In the genomic region with DNA sequence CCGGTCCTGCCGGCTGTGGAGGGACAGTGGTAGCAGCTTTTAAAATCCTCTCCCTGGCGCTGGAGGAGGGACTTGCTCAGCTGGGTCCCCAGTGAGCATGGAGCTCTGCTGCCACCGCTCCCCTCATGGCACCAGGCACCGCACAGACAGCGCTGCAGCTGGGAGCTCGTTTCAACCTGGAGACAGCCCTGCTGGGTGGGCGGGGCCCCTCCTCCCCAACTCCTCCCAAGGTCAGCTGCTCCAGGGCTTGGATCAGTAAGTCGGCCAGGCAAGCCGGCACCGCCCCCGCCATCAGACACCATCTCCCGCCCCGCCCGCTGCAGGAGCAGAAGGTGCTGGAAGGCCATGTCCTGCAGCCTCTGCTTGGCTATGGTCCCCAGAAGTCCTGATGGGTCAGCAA, we compare ENCODE assay signal across 7 cellular contexts. TPM values are rescaled to one million over a fixed set of nuclear protein-coding genes. Genes with fewer than 3 reads are reported as not detected.
DNase-seq lines count a peak whose midpoint lies in the region; ATAC-seq, FAIRE-seq and TF ChIP-seq lines count a peak whose summit lies in the region.

No MANE protein-coding gene starts in this region.

- in situ Hi-C loops in HAP-1 (cut with MboI; ENCODE audit: low sequenced_read_pairs) (no loop called here), HepG2 (cut with HindIII; ENCODE audit: extremely low pct_ligation_motif_present, low pct_unique_long_range_greater_than_20kb) (no loop called here)

- POLR2A ChIA-PET in HepG2 (lab: Yijun Ruan, JAX): no interaction called here

- ATAC-seq in HepG2: peak; percentile 83
- ATAC-seq in GM18873 (IDR thresholded peaks at IDR 0.05; ENCODE audit: low FRiP score, unreplicated experiment): no peak

- H3K27ac ChIP-seq in HepG2 (ENCODE audit: extremely low read length, insufficient read depth, low read length) (no peak overlapping the region), stomach (peak overlapping the region in 1 of 5 donors; percentile 24)

- no CpG with 5 or more reads among the region's 15 CpGs for WGBS in HepG2 (ENCODE audit: low lambda C conversion rate)
- WGBS in stomach, 5 donors: 2 to 7% (median 4%) methylated on average over 6 to 15 of the region's 15 CpGs

- TF ChIP-seq POLR2A in HepG2 (IDR thresholded peaks at IDR 0.05; ENCODE audit: insufficient read depth in 1 of 2, low read depth in 2 of 2, low read length in 2 of 2) (no peak), stomach (IDR thresholded peaks at IDR 0.05) (no peak), GM12891 (IDR thresholded peaks at IDR 0.05; ENCODE audit: low read depth, low read length) (no peak)

- H3K36me3 ChIP-seq in HAP-1 (replicated peaks) (no peaks in the 10 kb centered on the region), HepG2 (replicated peaks in 1 of 2; ENCODE audit: control insufficient read depth in 1 of 2, insufficient read depth in 2 of 2, low read length in 2 of 2) (no peaks in the 10 kb centered on the region), stomach (no peaks in the 10 kb centered on the region)

- CTCF ChIA-PET in HepG2 (lab: Yijun Ruan, JAX; ENCODE audit: low intra/inter-chr PET ratio, low total read pairs): no interaction called here

- no peaks in the 10 kb centered on the region for H3K79me2 ChIP-seq in HepG2 (ENCODE audit: insufficient read depth, low read length)

- intact Hi-C loops in HepG2 (cut with micrococcal nuclease; ENCODE audit: unreplicated experiment) (no loop called here), stomach (cut with DNase I; ENCODE audit: low total_unique reads) (no loop called here)

- no peak for TF ChIP-seq RAD21 in HepG2 (CRISPR knock-in tag; IDR thresholded peaks at IDR 0.05)

- H3K27me3 ChIP-seq in HAP-1 (ENCODE audit: low read depth): no peaks in the 10 kb centered on the region
- peaks cover 15 to 61% of the 10 kb centered on the region in 2 experiments for H3K27me3 ChIP-seq in HepG2 (ENCODE audit: control insufficient read depth in 1 of 2, insufficient read depth in 2 of 2, low read length in 2 of 2)
- peaks cover 0 to 7% (median 0%) of the 10 kb centered on the region in 3 donors for H3K27me3 ChIP-seq in stomach

- H2AFZ ChIP-seq in HepG2 (ENCODE audit: low read length): no peak overlapping the region

- no peak overlapping the region; the same call in 1 of the 2 replicates for H3K4me3 ChIP-seq in HAP-1
- peak overlapping the region; percentile 23 for H3K4me3 ChIP-seq in choroid plexus epithelial cell (ENCODE audit: low read depth, low read length)
- peak overlapping the region in 2 of 3 experiments; percentile 10 to 34; a peak in 1 of 6 replicates for H3K4me3 ChIP-seq in HepG2 (replicated peaks in 1 of 3; ENCODE audit: insufficient read depth in 1 of 3, low read depth in 2 of 3, low read length in 3 of 3)
- peak overlapping the region; percentile 22 to 40 (median 34) for H3K4me3 ChIP-seq in stomach

- peak overlapping the region; percentile 56 for H3K4me2 ChIP-seq in HepG2 (ENCODE audit: low read depth, low read length)

- TF ChIP-seq EP300 in HepG2 (IDR thresholded peaks at IDR 0.05; ENCODE audit: low read depth in 2 of 2, low read length in 2 of 2) (no peak), HepG2 (CRISPR knock-in tag; IDR thresholded peaks at IDR 0.05; ENCODE audit: borderline replicate concordance) (no peak), stomach (IDR thresholded peaks at IDR 0.05) (no peak)

- no peak for TF ChIP-seq CTCF in choroid plexus epithelial cell (conservative IDR thresholded peaks at IDR 0.05; ENCODE audit: low read depth, low read length)
- TF ChIP-seq CTCF in HepG2 (CRISPR knock-in tag; IDR thresholded peaks at IDR 0.05): peak; percentile 35
- no peak for TF ChIP-seq CTCF in stomach (IDR thresholded peaks at IDR 0.05)

- H3K4me1 ChIP-seq in HAP-1 (peaks cover 9% of the 10 kb centered on the region), HepG2 (ENCODE audit: insufficient read depth, low read length) (peaks cover 18% of the 10 kb centered on the region), stomach (peaks cover 18 to 23% (median 21%) of the 10 kb centered on the region in 4 donors)

- no peak for FAIRE-seq in HepG2 (lab: Jason Lieb, UNC)
- no peak for FAIRE-seq in GM12891 (lab: Jason Lieb, UNC)

- H4K20me1 ChIP-seq in HepG2 (ENCODE audit: insufficient read depth, low read length): no peaks in the 10 kb centered on the region; the same call in 1 of the 2 replicates

- no peak overlapping the region for H3K9ac ChIP-seq in HepG2 (ENCODE audit: insufficient read depth, low read depth, low read length)

- peak; percentile 79 to 94 for DNase-seq in HAP-1 (ENCODE audit: low spot score in 2 of 2)
- DNase-seq in OCI-M1 (lab: John Stamatoyannopoulos, UW): peak; percentile 70
- DNase-seq in choroid plexus epithelial cell (ENCODE audit: low read depth): peak; percentile 40
- DNase-seq in HepG2 (ENCODE audit: low spot score): peak; percentile 73
- peak; percentile 81 for DNase-seq in stomach
- DNase-seq in GM12891 (ENCODE audit: insufficient read length, low spot score): no peak

- H3K9me3 ChIP-seq in HAP-1 (no peaks in the 10 kb centered on the region), HepG2 (ENCODE audit: low read length) (no peaks in the 10 kb centered on the region), stomach (no peaks in the 10 kb centered on the region)

- no TSS peak for BruUV-seq in HepG2 (replicated peaks; lab: Mats Ljungman, UMichigan)

TF ChIP-seq in HepG2, 621 proteins besides CTCF, POLR2A, EP300 and RAD21 (continues in another document):
- TF ChIP-seq TCF12 (IDR thresholded peaks at IDR 0.05) (no peak), TCF12 (CRISPR knock-in tag; IDR thresholded peaks at IDR 0.05) (no peak), ARNT (IDR thresholded peaks at IDR 0.05) (no peak)

TF ChIP-seq in GM12891, 5 proteins besides CTCF, POLR2A, EP300 and RAD21:
- no peak for TF ChIP-seq POU2F2 (IDR thresholded peaks at IDR 0.05; ENCODE audit: low read depth, low read length)
- TF ChIP-seq PAX5 (IDR thresholded peaks at IDR 0.05; ENCODE audit: insufficient read depth, low read length, severe bottlenecking): no peak
- TF ChIP-seq SPI1 (IDR thresholded peaks at IDR 0.05; ENCODE audit: low read depth, low read length): no peak

RNA-seq across cellular contexts. Expression of a gene that starts 16.4 kb away (rescaled TPM):
- total RNA-seq in HepG2 (2016; rRNA removed; fragmentation: Illumina TruSeq; extraction: Trizol) (0.22 and 0.24 TPM in 2 replicates), stomach (10 to 100 TPM in 3 of 5 donors, 1 to 10 TPM in 2; 5.1 to 88.8 (median 16.9) TPM)
- total RNA-seq in HepG2 (2016; cell fraction: cytosol; rRNA removed; fragmentation: Illumina TruSeq; extraction: Trizol; ENCODE audit: low read depth): not detected in 2 replicates
- total RNA-seq in HepG2 (2016; cell fraction: insoluble cytoplasmic fraction; rRNA removed; fragmentation: Illumina TruSeq; extraction: Trizol): 0.13 and 0.19 TPM in 2 replicates
- 0.14 and 0.22 TPM in 2 replicates for total RNA-seq in HepG2 (2016; cell fraction: membrane; rRNA removed; fragmentation: Illumina TruSeq; extraction: Trizol)
- total RNA-seq in HepG2 (2016; cell fraction: nucleus; rRNA removed; fragmentation: Illumina TruSeq; extraction: Trizol): 0.25 TPM in 1 of 2 replicates, not detected in the other
- polyA plus RNA-seq in HepG2 (2011; rRNA removed) (0.12 and 0.30 TPM in 2 replicates), stomach (1 to 10 TPM; 4.9 to 6.5 (median 5.3) TPM)
- 0.09 TPM in 2 replicates for polyA plus RNA-seq in HepG2 (2011; cell fraction: cytosol; rRNA removed)
- polyA plus RNA-seq in HepG2 (2011; cell fraction: nucleus; rRNA removed): 0.69 and 1.4 TPM in 2 replicates
- polyA plus RNA-seq in HepG2 (2012): 0.04 and 0.31 TPM in 2 replicates
- polyA plus RNA-seq in HepG2 (2016; cell fraction: cytosol; fragmentation: Illumina TruSeq; extraction: Trizol; ENCODE audit: low read depth): 0.03 and 0.14 TPM in 2 replicates
- polyA plus RNA-seq in HepG2 (2016; cell fraction: insoluble cytoplasmic fraction; fragmentation: Illumina TruSeq; extraction: Trizol; ENCODE audit: low read depth): 0.22 and 0.24 TPM in 2 replicates
- polyA plus RNA-seq in HepG2 (2016; cell fraction: membrane; fragmentation: Illumina TruSeq; extraction: Trizol; ENCODE audit: low read depth): not detected in 2 replicates
- polyA plus RNA-seq in HepG2 (2016; cell fraction: nucleus; fragmentation: Illumina TruSeq; extraction: Trizol; ENCODE audit: insufficient read depth, low read depth): 0.19 and 0.61 TPM in 2 replicates
- 0.72 and 3.2 TPM in 2 replicates for polyA minus RNA-seq in HepG2 (2011; rRNA and poly(A)+ RNA removed; ENCODE audit: low replicate concordance)
- polyA minus RNA-seq in HepG2 (2011; cell fraction: cytosol; rRNA and poly(A)+ RNA removed): 0.26 TPM in 1 of 2 replicates, not detected in the other
- 0.52 TPM in 1 of 2 replicates, not detected in the other for polyA minus RNA-seq in HepG2 (2011; cell fraction: nucleus; rRNA and poly(A)+ RNA removed)
- polyA plus RNA-seq in GM12891 (2012; ENCODE audit: low read depth, missing spikeins): 0.36 TPM

RNA-seq across cellular contexts. Expression of a gene that starts 16.7 kb away (rescaled TPM):
- total RNA-seq in HepG2 (2016; rRNA removed; fragmentation: Illumina TruSeq; extraction: Trizol): not detected in 2 replicates
- total RNA-seq in HepG2 (2016; cell fraction: cytosol; rRNA removed; fragmentation: Illumina TruSeq; extraction: Trizol; ENCODE audit: low read depth): not detected in 2 replicates
- not detected in 2 replicates for total RNA-seq in HepG2 (2016; cell fraction: insoluble cytoplasmic fraction; rRNA removed; fragmentation: Illumina TruSeq; extraction: Trizol)
- total RNA-seq in HepG2 (2016; cell fraction: membrane; rRNA removed; fragmentation: Illumina TruSeq; extraction: Trizol): not detected in 2 replicates
- total RNA-seq in HepG2 (2016; cell fraction: nucleus; rRNA removed; fragmentation: Illumina TruSeq; extraction: Trizol): not detected in 2 replicates
- polyA plus RNA-seq in HepG2 (2011; rRNA removed): 0.07 TPM in 1 of 2 replicates, not detected in the other
- 0.07 TPM in 1 of 2 replicates, not detected in the other for polyA plus RNA-seq in HepG2 (2011; cell fraction: cytosol; rRNA removed)
- 0.29 TPM in 1 of 2 replicates, not detected in the other for polyA plus RNA-seq in HepG2 (2011; cell fraction: nucleus; rRNA removed)
- not detected in 2 replicates for polyA plus RNA-seq in HepG2 (2012)
- not detected in 2 replicates for polyA plus RNA-seq in HepG2 (2016; cell fraction: cytosol; fragmentation: Illumina TruSeq; extraction: Trizol; ENCODE audit: low read depth)
- polyA plus RNA-seq in HepG2 (2016; cell fraction: insoluble cytoplasmic fraction; fragmentation: Illumina TruSeq; extraction: Trizol; ENCODE audit: low read depth): not detected in 2 replicates
- polyA plus RNA-seq in HepG2 (2016; cell fraction: membrane; fragmentation: Illumina TruSeq; extraction: Trizol; ENCODE audit: low read depth): not detected in 2 replicates
- polyA plus RNA-seq in HepG2 (2016; cell fraction: nucleus; fragmentation: Illumina TruSeq; extraction: Trizol; ENCODE audit: insufficient read depth, low read depth): not detected in 2 replicates
- not detected in 2 replicates for polyA minus RNA-seq in HepG2 (2011; rRNA and poly(A)+ RNA removed; ENCODE audit: low replicate concordance)
- polyA minus RNA-seq in HepG2 (2011; cell fraction: cytosol; rRNA and poly(A)+ RNA removed): not detected in 2 replicates
- not detected in 2 replicates for polyA minus RNA-seq in HepG2 (2011; cell fraction: nucleus; rRNA and poly(A)+ RNA removed)
- total RNA-seq in stomach: 1 to 10 TPM in 1 of 5 donors, under 1 TPM in 2, not detected in 2; 0.45 to 1.4 (median 0.92) TPM
- polyA plus RNA-seq in stomach: under 1 TPM in 2 of 3 donors, not detected in 1; 0.05 to 0.62 TPM
- polyA plus RNA-seq in GM12891 (2012; ENCODE audit: low read depth, missing spikeins): not detected

Comparison
In these comparisons a context has a peak if more than half of its experiments do, and no peak if none do; other contexts are left out.
1. RNA of a gene that starts 16.4 kb away (total RNA-seq): 5.1 to 88.8 TPM in stomach; 0.13 to 0.25 TPM in HepG2; every median in the first group is over 4 times any median in the second.